In genomic region chr17:81400154-81400938, GRCh38 we compare ENCODE assay signal across 8 cellular contexts. TPM values are rescaled to one million over a fixed set of nuclear protein-coding genes. Genes with fewer than 3 reads are reported as not detected.
DNase-seq lines count a peak whose midpoint lies in the region; ATAC-seq and TF ChIP-seq lines count a peak whose summit lies in the region.

No MANE protein-coding gene starts in this region.

- CTCF ChIA-PET in SK-N-SH (lab: Yijun Ruan, JAX), result interaction anchor here (1.0 to 6.4 kb wide), 4 partner anchors 9 to 84 kb away, joined by 3 to 41 read pairs (median 12); no protein-coding TSS in a partner anchor

- TF ChIP-seq CTCF in SK-N-SH (IDR thresholded peaks at IDR 0.05), result no peak
- TF ChIP-seq CTCF in fibroblast of lung (conservative IDR thresholded peaks at IDR 0.05 in 1 of 2, IDR thresholded peaks at IDR 0.05 in 1 of 2; ENCODE audit: low read depth in 1 of 2, low read length in 2 of 2), result no peak
- no peak for TF ChIP-seq CTCF in neural cell (IDR thresholded peaks at IDR 0.05; ENCODE audit: poor library complexity, severe bottlenecking)

- H2AFZ ChIP-seq in SK-N-SH (ENCODE audit: low read depth) (no peak overlapping the region), fibroblast of lung (ENCODE audit: low read length) (no peak overlapping the region), neural cell (ENCODE audit: low read depth, low read length) (no peak overlapping the region)

- ATAC-seq in SK-N-SH treated with all-trans-retinoic acid at 6 μM for 48 hours (no peak), HG02981 (IDR thresholded peaks at IDR 0.05; ENCODE audit: unreplicated experiment) (no peak)

- H3K27me3 ChIP-seq in SK-N-SH (ENCODE audit: insufficient read depth) (no peaks in the 10 kb centered on the region), fibroblast of lung (ENCODE audit: control insufficient read depth, insufficient read depth, low read length) (no peaks in the 10 kb centered on the region), neural cell (ENCODE audit: insufficient read depth, low read depth, low read length) (no peaks in the 10 kb centered on the region)

- no peak for DNase-seq in SK-N-SH
- DNase-seq in UCSD-AML1 (lab: John Stamatoyannopoulos, UW; ENCODE audit: unreplicated experiment), result peak; percentile 67
- DNase-seq in fibroblast of lung (ENCODE audit: low read depth in 2 of 2), result peak; percentile 69 to 72
- DNase-seq in COLO829 (ENCODE audit: low spot score), result no peak
- DNase-seq in DMS114 treated with DMSO at 0.1 percent for 48 hours (lab: John Stamatoyannopoulos, UW; ENCODE audit: unreplicated experiment), result no peak

- peak overlapping the region; percentile 69 for H3K9ac ChIP-seq in SK-N-SH
- peak overlapping the region; percentile 78 for H3K9ac ChIP-seq in fibroblast of lung (ENCODE audit: insufficient read depth, low read length)
- H3K9ac ChIP-seq in neural cell (ENCODE audit: low read length), result peak overlapping the region; percentile 98

- no peaks in the 10 kb centered on the region for H3K36me3 ChIP-seq in SK-N-SH (replicated peaks in 1 of 2; ENCODE audit: control insufficient read depth in 1 of 2, insufficient read depth in 2 of 2, low read length in 1 of 2)
- H3K36me3 ChIP-seq in fibroblast of lung (ENCODE audit: control insufficient read depth, insufficient read depth, low read length), result no peaks in the 10 kb centered on the region
- no peaks in the 10 kb centered on the region for H3K36me3 ChIP-seq in neural cell (ENCODE audit: insufficient read depth, low read length)

- peak overlapping the region; percentile 95 for H3K4me2 ChIP-seq in SK-N-SH
- peak overlapping the region; percentile 38 for H3K4me2 ChIP-seq in fibroblast of lung (ENCODE audit: extremely low read depth, insufficient read depth, low read length)
- H3K4me2 ChIP-seq in neural cell (ENCODE audit: low read length), result peak overlapping the region; percentile 88

- H3K27ac ChIP-seq in SK-N-SH (ENCODE audit: low read depth in 2 of 2, low read length in 1 of 2) (peak overlapping the region; percentile 55 to 64; a peak in 3 of 4 replicates), fibroblast of lung (ENCODE audit: insufficient read depth, low read length) (peak overlapping the region; percentile 86), neural cell (ENCODE audit: low read length) (peak overlapping the region; percentile 78)

- TF ChIP-seq EP300 in SK-N-SH (IDR thresholded peaks at IDR 0.05; ENCODE audit: borderline replicate concordance in 1 of 2, low read depth in 1 of 2, low read length in 1 of 2) (no peak), neural cell (conservative IDR thresholded peaks at IDR 0.05; ENCODE audit: poor library complexity, severe bottlenecking) (no peak)

- peaks cover 73% of the 10 kb centered on the region for H3K79me2 ChIP-seq in SK-N-SH (ENCODE audit: insufficient read depth)
- H3K79me2 ChIP-seq in fibroblast of lung (ENCODE audit: control insufficient read depth, insufficient read depth, low read length), result peaks cover 72% of the 10 kb centered on the region
- H3K79me2 ChIP-seq in neural cell (replicated peaks; ENCODE audit: insufficient read depth, low read length), result peaks cover 93% of the 10 kb centered on the region

- peaks cover 41% of the 10 kb centered on the region for H3F3A ChIP-seq in SK-N-SH (replicated peaks; ENCODE audit: insufficient read depth)
- no peaks in the 10 kb centered on the region for H3F3A ChIP-seq in neural cell (ENCODE audit: insufficient read depth, low read length, poor library complexity, severe bottlenecking)

- H3K4me3 ChIP-seq in SK-N-SH (ENCODE audit: low read depth in 2 of 2, low read length in 1 of 2) (peak overlapping the region; percentile 60 to 65), fibroblast of lung (replicated peaks in 1 of 4; ENCODE audit: control extremely low read depth in 1 of 4, insufficient read depth in 1 of 4, low read depth in 3 of 4, low read length in 4 of 4) (peak overlapping the region; percentile 27 to 62 (median 60)), neural cell (ENCODE audit: low read length) (peak overlapping the region; percentile 85)

- POLR2A ChIA-PET in SK-N-SH (lab: Yijun Ruan, JAX), result interaction anchor here (0.6 kb wide), 1 partner anchor 237 kb away, joined by 4 read pairs; no protein-coding TSS in a partner anchor

- H3K9me3 ChIP-seq in SK-N-SH, result no peaks in the 10 kb centered on the region
- no peaks in the 10 kb centered on the region for H3K9me3 ChIP-seq in fibroblast of lung (ENCODE audit: control insufficient read depth, insufficient read depth, low read depth, low read length)
- H3K9me3 ChIP-seq in neural cell (ENCODE audit: low read length), result no peaks in the 10 kb centered on the region

- 57% methylated on average over 65 of the region's 65 CpGs for WGBS in SK-N-SH (ENCODE audit: low lambda C conversion rate)

- H4K20me1 ChIP-seq in SK-N-SH (ENCODE audit: insufficient read depth) (no peaks in the 10 kb centered on the region), fibroblast of lung (ENCODE audit: control insufficient read depth, extremely low read depth, insufficient read depth, low read length) (no peaks in the 10 kb centered on the region), neural cell (ENCODE audit: insufficient read depth) (peaks cover 7% of the 10 kb centered on the region)

- H3K9me2 ChIP-seq in SK-N-SH, result no peaks in the 10 kb centered on the region
- no peaks in the 10 kb centered on the region for H3K9me2 ChIP-seq in neural cell (ENCODE audit: insufficient read depth, low read length)

- H3K4me1 ChIP-seq in SK-N-SH (ENCODE audit: control insufficient read depth in 1 of 2, insufficient read depth in 2 of 2, low read depth in 1 of 2, low read length in 1 of 2) (peaks cover 50 to 70% of the 10 kb centered on the region in 2 experiments), fibroblast of lung (ENCODE audit: control insufficient read depth, extremely low read depth, insufficient read depth, low read length) (peaks cover 35% of the 10 kb centered on the region)

- TF ChIP-seq RAD21 in SK-N-SH (IDR thresholded peaks at IDR 0.05; ENCODE audit: low read length), result no peak
- TF ChIP-seq RAD21 in neural cell (conservative IDR thresholded peaks at IDR 0.05), result no peak

TF ChIP-seq in SK-N-SH treated with all-trans-retinoic acid at 6 μM for 48 hours, 23 proteins besides CTCF, POLR2A, EP300 and RAD21:
- TF ChIP-seq ZNF8 (CRISPR knock-in tag; IDR thresholded peaks at IDR 0.05), result no peak
- no peak for TF ChIP-seq TCF4 (CRISPR knock-in tag; IDR thresholded peaks at IDR 0.05; ENCODE audit: borderline replicate concordance)
- TF ChIP-seq ZNF70 (CRISPR knock-in tag; IDR thresholded peaks at IDR 0.05), result no peak
- no peak for TF ChIP-seq RARB (CRISPR knock-in tag; IDR thresholded peaks at IDR 0.05)

TF ChIP-seq in neural cell, 6 proteins besides CTCF, POLR2A, EP300 and RAD21:
- TF ChIP-seq EZH2 (IDR thresholded peaks at IDR 0.05; ENCODE audit: borderline replicate concordance, insufficient read depth, low read length, poor library complexity, severe bottlenecking) (no peak), TAF1 (IDR thresholded peaks at IDR 0.05; ENCODE audit: low read depth) (no peak), POLR2AphosphoS5 (IDR thresholded peaks at IDR 0.05) (no peak), SMC3 (conservative IDR thresholded peaks at IDR 0.05; ENCODE audit: poor library complexity) (no peak), MXI1 (conservative IDR thresholded peaks at IDR 0.05; ENCODE audit: poor library complexity, severe bottlenecking) (no peak), REST (IDR thresholded peaks at IDR 0.05; ENCODE audit: borderline replicate concordance) (peak; percentile 3)
TF ChIP-seq in neural cell: peak in this region for 1.

RNA-seq across cellular contexts. Expression of gene BAHCC1, which starts 5.1 kb away (rescaled TPM):
- 3.6 and 6.4 TPM in 2 replicates for polyA plus RNA-seq in SK-N-SH (2012; rRNA removed)
- 1.4 and 4.3 TPM in 2 replicates for polyA plus RNA-seq in SK-N-SH (2012; cell fraction: cytosol; rRNA removed)
- 27.3 and 28.3 TPM in 2 replicates for polyA plus RNA-seq in SK-N-SH (2012; cell fraction: nucleus; rRNA removed)
- total RNA-seq in fibroblast of lung, result 3.9 and 7.3 TPM in 2 replicates
- polyA plus RNA-seq in fibroblast of lung, result 1.5 and 1.8 TPM in 2 replicates
- polyA plus RNA-seq in fibroblast of lung (2012), result 6.8 and 7.2 TPM in 2 replicates
- 6.3 and 8.6 TPM in 2 replicates for polyA minus RNA-seq in fibroblast of lung (ENCODE audit: low replicate concordance)
- 12.4 and 14.2 TPM in 2 replicates for polyA plus RNA-seq in neural cell
- polyA minus RNA-seq in neural cell, result 20.7 and 24.9 TPM in 2 replicates

Comparison
In these comparisons a context has a peak if more than half of its experiments do, and no peak if none do; other contexts are left out.
1. DNase-seq: peak in UCSD-AML1 (single experiment) and fibroblast of lung (2 of 2); none in SK-N-SH (single experiment), COLO829 (single experiment) and DMS114 treated with DMSO at 0.1 percent for 48 hours (single experiment).
2. H3K4me2 ChIP-seq: peak in every context shown above with its lines; median percentile 95 in SK-N-SH; 88 in neural cell; 38 in fibroblast of lung.
3. Peak in every context shown above with its lines, with median percentiles within 50 percentile points of each other: H3K27ac ChIP-seq, H3K4me3 ChIP-seq and H3K9ac ChIP-seq.